In genomic region chr10:83725567-83725966, GRCh38 we compare ENCODE assay signal across 20 cellular contexts.
DNase-seq lines count a peak whose midpoint lies in the region; ATAC-seq and TF ChIP-seq lines count a peak whose summit lies in the region.
"Had no signal": no experiment of that assay in that cellular context is flagged by ENCODE, and none has a peak within 500 bp of the region (broad histone marks: within the 10 kb centered on the region; RNA-seq: fewer than 3 reads in every experiment).

No MANE protein-coding gene starts in this region.

- intact Hi-C loops in OCI-LY7 (cut with micrococcal nuclease; ENCODE audit: unreplicated experiment), result no loop called here

- H3K27me3 Mint-ChIP-seq in GM23338 (ENCODE audit: insufficient read depth, low read depth, poor library complexity) (no peaks in the 10 kb centered on the region), neural progenitor cell (ENCODE audit: insufficient read depth, low read depth) (no peaks in the 10 kb centered on the region)
- H3K27me3 Mint-ChIP-seq: CD4-positive, alpha-beta T cell; IgD-negative memory B cell had no signal

- H3F3A ChIP-seq in GM23338 (replicated peaks; ENCODE audit: low read depth), result no peaks in the 10 kb centered on the region
- no peaks in the 10 kb centered on the region for H3F3A ChIP-seq in neural progenitor cell (ENCODE audit: low read depth)

- H3K4me2 ChIP-seq in GM23338 (no peak overlapping the region), neural progenitor cell (no peak overlapping the region), OCI-LY7 (ENCODE audit: low read length) (no peak overlapping the region)

- H3K9me3 ChIP-seq in neural progenitor cell (ENCODE audit: low read depth), result no peaks in the 10 kb centered on the region
- H3K9me3 ChIP-seq in OCI-LY7 (ENCODE audit: low read length), result no peaks in the 10 kb centered on the region

- POLR2A ChIA-PET in OCI-LY7 (lab: Charles Lee), result no interaction called here

- H3K79me2 ChIP-seq in GM23338 (replicated peaks; ENCODE audit: insufficient read depth), result no peaks in the 10 kb centered on the region
- no peaks in the 10 kb centered on the region for H3K79me2 ChIP-seq in neural progenitor cell (ENCODE audit: low read depth)
- no peaks in the 10 kb centered on the region for H3K79me2 ChIP-seq in OCI-LY7 (ENCODE audit: insufficient read depth, low read depth, low read length)

- no peak overlapping the region for H3K9ac ChIP-seq in neural progenitor cell

- H3K4me1 ChIP-seq in GM23338 (ENCODE audit: insufficient read depth) (no peaks in the 10 kb centered on the region), neural progenitor cell (no peaks in the 10 kb centered on the region), OCI-LY7 (ENCODE audit: insufficient read depth, low read length, poor library complexity, severe bottlenecking) (no peaks in the 10 kb centered on the region)

- H3K36me3 ChIP-seq in GM23338 (ENCODE audit: insufficient read depth) (no peaks in the 10 kb centered on the region), neural progenitor cell (no peaks in the 10 kb centered on the region), OCI-LY7 (ENCODE audit: insufficient read depth, low read length) (no peaks in the 10 kb centered on the region)

- H2AFZ ChIP-seq in GM23338 (no peak overlapping the region), neural progenitor cell (replicated peaks) (no peak overlapping the region), OCI-LY7 (ENCODE audit: low read length) (no peak overlapping the region)

- CTCF ChIA-PET in OCI-LY7 (lab: Charles Lee; ENCODE audit: unreplicated experiment), result no interaction called here

- peak; percentile 79 for ATAC-seq in GM23338
- ATAC-seq in HG03442 (IDR thresholded peaks at IDR 0.05; ENCODE audit: unreplicated experiment), result no peak
- no peak for ATAC-seq in stimulated activated effector memory CD8-positive, alpha-beta T cell treated with anti-CD3 and anti-CD28 coated beads, Interleukin-12 subunit alpha, Interleukin-12 subunit beta, amount 100 ng/mL, for 72 hours
- ATAC-seq: PC-3 had no signal

- TF ChIP-seq CTCF in GM23338 (conservative IDR thresholded peaks at IDR 0.05; ENCODE audit: low read depth in 2 of 2), result no peak
- no peak for TF ChIP-seq CTCF in neural progenitor cell (IDR thresholded peaks at IDR 0.05)
- TF ChIP-seq CTCF in OCI-LY7 (conservative IDR thresholded peaks at IDR 0.05; ENCODE audit: low read length), result no peak

- H3K9me3 Mint-ChIP-seq in GM23338, result no peaks in the 10 kb centered on the region
- peaks cover 4% of the 10 kb centered on the region for H3K9me3 Mint-ChIP-seq in neural progenitor cell
- no peaks in the 10 kb centered on the region for H3K9me3 Mint-ChIP-seq in stimulated activated effector memory CD8-positive, alpha-beta T cell treated with anti-CD3 and anti-CD28 coated beads, Interleukin-12 subunit alpha, Interleukin-12 subunit beta, amount 100 ng/mL, for 72 hours
- H3K9me3 Mint-ChIP-seq: CD4-positive, alpha-beta T cell had no signal

- H3K27ac ChIP-seq in GM23338 (ENCODE audit: low read depth) (no peak overlapping the region), cingulate gyrus (ENCODE audit: low read depth, low read length) (peak overlapping the region; percentile 80), neural progenitor cell (no peak overlapping the region), OCI-LY7 (ENCODE audit: low read depth, low read length, poor library complexity, severe bottlenecking) (no peak overlapping the region)

- H3K4me3 ChIP-seq in GM23338, result no peak overlapping the region
- H3K4me3 ChIP-seq in neural progenitor cell, result no peak overlapping the region
- no peak overlapping the region for H3K4me3 ChIP-seq in OCI-LY7 (ENCODE audit: low read depth, low read length, poor library complexity, severe bottlenecking)

- no TSS peak for BruUV-seq in OCI-LY7 (replicated peaks; lab: Mats Ljungman, UMichigan)

- H3K4me3 Mint-ChIP-seq in GM23338 (no peak overlapping the region), neural progenitor cell (no peak overlapping the region)
- no peak overlapping the region for H3K4me3 Mint-ChIP-seq in stimulated activated effector memory CD8-positive, alpha-beta T cell treated with anti-CD3 and anti-CD28 coated beads, Interleukin-12 subunit alpha, Interleukin-12 subunit beta, amount 100 ng/mL, for 72 hours
- H3K4me3 Mint-ChIP-seq: CD4-positive, alpha-beta T cell; IgD-negative memory B cell had no signal

- H3K36me3 Mint-ChIP-seq in GM23338 (ENCODE audit: low read depth), result no peaks in the 10 kb centered on the region
- no peaks in the 10 kb centered on the region for H3K36me3 Mint-ChIP-seq in neural progenitor cell
- H3K36me3 Mint-ChIP-seq in stimulated activated effector memory CD8-positive, alpha-beta T cell treated with anti-CD3 and anti-CD28 coated beads, Interleukin-12 subunit alpha, Interleukin-12 subunit beta, amount 100 ng/mL, for 72 hours, result no peaks in the 10 kb centered on the region
- H3K36me3 Mint-ChIP-seq: IgD-negative memory B cell had no signal

- H4K20me1 ChIP-seq in GM23338 (replicated peaks; ENCODE audit: insufficient read depth) (no peaks in the 10 kb centered on the region), neural progenitor cell (ENCODE audit: low read depth) (no peaks in the 10 kb centered on the region), OCI-LY7 (ENCODE audit: insufficient read depth, low read length) (no peaks in the 10 kb centered on the region)

- peaks cover 3% of the 10 kb centered on the region; the same call in 2 of the 3 replicates for H3K4me1 Mint-ChIP-seq in GM23338
- H3K4me1 Mint-ChIP-seq in neural progenitor cell, result no peaks in the 10 kb centered on the region
- H3K4me1 Mint-ChIP-seq in stimulated activated effector memory CD8-positive, alpha-beta T cell treated with anti-CD3 and anti-CD28 coated beads, Interleukin-12 subunit alpha, Interleukin-12 subunit beta, amount 100 ng/mL, for 72 hours, result no peaks in the 10 kb centered on the region
- H3K4me1 Mint-ChIP-seq: IgD-negative memory B cell had no signal

- no peaks in the 10 kb centered on the region for H3K9me2 ChIP-seq in GM23338 (ENCODE audit: insufficient read depth)
- no peaks in the 10 kb centered on the region for H3K9me2 ChIP-seq in OCI-LY7 (ENCODE audit: insufficient read depth, low read length)

- DNase-seq in DMS 273 treated with DMSO at 0.1 percent for 48 hours (lab: John Stamatoyannopoulos, UW) (peak; percentile 29), GM23338 (ENCODE audit: low spot score) (no peak), neural progenitor cell (ENCODE audit: low spot score) (peak; percentile 22), OCI-LY7 (ENCODE audit: low spot score) (no peak)
- DNase-seq in stimulated activated effector memory CD8-positive, alpha-beta T cell treated with anti-CD3 and anti-CD28 coated beads, Interleukin-12 subunit alpha, Interleukin-12 subunit beta, amount 100 ng/mL, for 72 hours (ENCODE audit: low spot score in 2 of 2), result no peak
- DNase-seq: CD4-positive, alpha-beta T cell; DMS53; GDM1; Karpas-422; MM.1S; NCI-H1048; NCI-H1417 treated with DMSO at 0.1 percent for 48 hours; NCI-H187; NCI-H226; NCI-H524; PC-3; Right ventricle myocardium superior had no signal

- H3K27me3 ChIP-seq in GM23338 (ENCODE audit: insufficient read depth), result no peaks in the 10 kb centered on the region
- H3K27me3 ChIP-seq in neural progenitor cell, result no peaks in the 10 kb centered on the region

- no peak overlapping the region for H3K27ac Mint-ChIP-seq in GM23338
- H3K27ac Mint-ChIP-seq in neural progenitor cell, result no peak overlapping the region
- no peak overlapping the region for H3K27ac Mint-ChIP-seq in stimulated activated effector memory CD8-positive, alpha-beta T cell treated with anti-CD3 and anti-CD28 coated beads, Interleukin-12 subunit alpha, Interleukin-12 subunit beta, amount 100 ng/mL, for 72 hours
- H3K27ac Mint-ChIP-seq: CD4-positive, alpha-beta T cell; IgD-negative memory B cell had no signal

TF ChIP-seq in GM23338, 12 proteins besides CTCF, POLR2A, EP300 and RAD21 (continues in another document):
- TF ChIP-seq EZH2 (IDR thresholded peaks at IDR 0.05; ENCODE audit: low read depth, unreplicated experiment), result no peak

Comparison
In these comparisons a context has a peak if more than half of its experiments do, and no peak if none do; other contexts are left out.
1. DNase-seq: peak in DMS 273 treated with DMSO at 0.1 percent for 48 hours (single experiment) and neural progenitor cell (single experiment); none in GM23338 (single experiment), OCI-LY7 (single experiment) and stimulated activated effector memory CD8-positive, alpha-beta T cell treated with anti-CD3 and anti-CD28 coated beads, Interleukin-12 subunit alpha, Interleukin-12 subunit beta, amount 100 ng/mL, for 72 hours (0 of 2).